ENCODE assay signal across 10 cellular contexts in the genomic region with DNA sequence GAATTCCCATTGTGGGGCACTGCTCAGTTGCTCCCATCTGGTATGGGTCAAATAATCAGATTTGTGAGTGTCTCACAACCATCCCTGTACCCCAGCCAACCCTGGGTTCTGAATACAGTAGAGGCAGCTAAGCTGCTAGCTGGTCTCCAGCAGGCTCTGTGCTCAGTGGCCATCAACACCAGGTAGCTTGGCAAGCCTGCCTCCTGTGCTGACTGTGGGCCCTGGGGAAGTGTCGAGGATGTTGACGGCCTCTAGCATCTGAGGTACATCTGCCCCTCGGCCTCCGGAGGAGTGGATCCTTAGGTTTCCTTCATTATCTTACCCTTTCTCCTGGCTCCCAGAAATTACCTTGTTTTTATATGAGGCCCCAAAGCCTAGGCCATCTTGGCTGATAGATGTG. TPM values are rescaled to one million over a fixed set of nuclear protein-coding genes. Genes with fewer than 3 reads are reported as not detected.
A peak's percentile ranks its signal among the peaks of the same experiment; 100 is the strongest.
DNase-seq lines count a peak whose midpoint lies in the region; ATAC-seq and TF ChIP-seq lines count a peak whose summit lies in the region.
"Had no signal": no experiment of that assay in that cellular context is flagged by ENCODE, and none has a peak within 500 bp of the region (broad histone marks: within the 10 kb centered on the region; RNA-seq: fewer than 3 reads in every experiment).

No MANE protein-coding gene starts in this region.

- H3K4ac ChIP-seq in neuronal stem cell (ENCODE audit: low read length): no peak overlapping the region

- intact Hi-C loops in breast epithelium (cut with DNase I; ENCODE audit: low total_unique reads) (no loop called here), MCF 10A (cut with micrococcal nuclease) (no loop called here), ascending aorta (cut with DNase I) (no loop called here)

- CTCF ChIA-PET in MCF 10A (lab: Yijun Ruan, JAX): no interaction called here

- H3K27ac Mint-ChIP-seq in MCF 10A (ENCODE audit: low read depth, unreplicated experiment): no peak overlapping the region

- H3K27me3 Mint-ChIP-seq in MCF 10A (ENCODE audit: insufficient read depth, unreplicated experiment): no peaks in the 10 kb centered on the region

- POLR2A ChIA-PET in MCF 10A (lab: Yijun Ruan, JAX): interaction anchor here (0.6 to 1.1 kb wide), 2 partner anchors 12 to 231 kb away, joined by 3 to 5 read pairs; no protein-coding TSS in a partner anchor

- BruUV-seq in MCF 10A (replicated peaks; lab: Mats Ljungman, UMichigan): no TSS peak

- DNase-seq in breast epithelium (ENCODE audit: low spot score in 2 of 2) (no peak), MCF 10A (ENCODE audit: unreplicated experiment) (no peak), ascending aorta (ENCODE audit: low spot score in 2 of 2) (no peak), upper lobe of left lung (no peak), neuronal stem cell (ENCODE audit: low spot score) (no peak), amygdala (lab: John Stamatoyannopoulos, UW) (no peak)
- DNase-seq: BE2C, NCI-H510A had no signal

- no peak for TF ChIP-seq EP300 in upper lobe of left lung (IDR thresholded peaks at IDR 0.05)

- H3K9me3 ChIP-seq in breast epithelium (no peaks in the 10 kb centered on the region), ascending aorta (no peaks in the 10 kb centered on the region), muscle layer of duodenum (ENCODE audit: control insufficient read depth in 1 of 2, low read length in 2 of 2) (no peaks in the 10 kb centered on the region), upper lobe of left lung (no peaks in the 10 kb centered on the region), neuronal stem cell (replicated peaks in 1 of 2; ENCODE audit: control insufficient read depth in 2 of 2, insufficient read depth in 1 of 2, low read depth in 1 of 2, low read length in 2 of 2) (no peaks in the 10 kb centered on the region)
- H3K9me3 ChIP-seq: BE2C had no signal

- H3K4me1 Mint-ChIP-seq in MCF 10A (ENCODE audit: insufficient read depth, unreplicated experiment): peaks cover 56% of the 10 kb centered on the region

- H3K18ac ChIP-seq in neuronal stem cell (ENCODE audit: low read length): no peak overlapping the region

- no peak overlapping the region for H2BK120ac ChIP-seq in neuronal stem cell (ENCODE audit: low read depth, low read length)

- WGBS in upper lobe of left lung, 2 donors: 79 to 93% methylated on average over 4 of the region's 4 CpGs
- WGBS in neuronal stem cell (ENCODE audit: extremely low coverage in 2 of 2, insufficient read length in 2 of 2, insufficient replicate concordance in 1 of 2), 2 donors: no CpG with 5 or more reads among the region's 4 CpGs

- H3K36me3 Mint-ChIP-seq in MCF 10A (ENCODE audit: insufficient read depth, unreplicated experiment): peaks cover 7% of the 10 kb centered on the region

- no peak overlapping the region for H2BK15ac ChIP-seq in neuronal stem cell (ENCODE audit: low read length)

- H3K4me3 ChIP-seq in breast epithelium: peak overlapping the region in 1 of 3 donors; percentile 23
- no peak overlapping the region for H3K4me3 ChIP-seq in ascending aorta
- peak overlapping the region; percentile 17 to 35 for H3K4me3 ChIP-seq in muscle layer of duodenum (ENCODE audit: low read depth in 1 of 2, low read length in 2 of 2)
- no peak overlapping the region for H3K4me3 ChIP-seq in upper lobe of left lung
- no peak overlapping the region for H3K4me3 ChIP-seq in neuronal stem cell (ENCODE audit: low read length in 2 of 2)

- no peak overlapping the region for H3K4me3 Mint-ChIP-seq in MCF 10A (ENCODE audit: unreplicated experiment)

- no peak overlapping the region for H3K14ac ChIP-seq in neuronal stem cell (ENCODE audit: low read length)

- no peak overlapping the region for H3K23ac ChIP-seq in neuronal stem cell (ENCODE audit: low read depth, low read length, poor library complexity)

- no peak overlapping the region for H3K9ac ChIP-seq in neuronal stem cell (ENCODE audit: low read depth, low read length, poor library complexity)

- H2BK5ac ChIP-seq in neuronal stem cell (ENCODE audit: low read length): no peak overlapping the region

- no peaks in the 10 kb centered on the region for H3K27me3 ChIP-seq in breast epithelium
- no peaks in the 10 kb centered on the region for H3K27me3 ChIP-seq in ascending aorta
- no peaks in the 10 kb centered on the region for H3K27me3 ChIP-seq in muscle layer of duodenum (ENCODE audit: low read depth, low read length)
- no peaks in the 10 kb centered on the region for H3K27me3 ChIP-seq in upper lobe of left lung
- no peaks in the 10 kb centered on the region for H3K27me3 ChIP-seq in neuronal stem cell (ENCODE audit: control insufficient read depth in 3 of 3, insufficient read depth in 3 of 3, low read depth in 1 of 3, low read length in 3 of 3)
- H3K27me3 ChIP-seq: BE2C had no signal

- peaks cover 9% of the 10 kb centered on the region for H3K79me1 ChIP-seq in neuronal stem cell (ENCODE audit: low read depth, low read length)

- ATAC-seq in upper lobe of left lung (ENCODE audit: low FRiP score in 2 of 2) (no peak), HG03108 (IDR thresholded peaks at IDR 0.05; ENCODE audit: unreplicated experiment) (no peak)

- H4K8ac ChIP-seq in neuronal stem cell (ENCODE audit: low read depth, low read length): no peak overlapping the region

- peaks cover 5 to 23% of the 10 kb centered on the region in 2 donors for H3K4me1 ChIP-seq in breast epithelium
- peaks cover 9 to 27% of the 10 kb centered on the region in 2 donors for H3K4me1 ChIP-seq in ascending aorta
- peaks cover 52% of the 10 kb centered on the region in 2 donors for H3K4me1 ChIP-seq in muscle layer of duodenum (ENCODE audit: control insufficient read depth in 1 of 2, insufficient read depth in 2 of 2, low read length in 2 of 2)
- peaks cover 65 to 98% (median 76%) of the 10 kb centered on the region in 4 donors for H3K4me1 ChIP-seq in upper lobe of left lung
- H3K4me1 ChIP-seq in neuronal stem cell (ENCODE audit: control insufficient read depth in 2 of 2, insufficient read depth in 1 of 2, low read depth in 1 of 2, low read length in 2 of 2): peaks cover 0 to 5% of the 10 kb centered on the region in 2 donors

- H3K4me2 ChIP-seq in neuronal stem cell (ENCODE audit: insufficient read depth, low read length, poor library complexity, severe bottlenecking): no peak overlapping the region

- TF ChIP-seq POLR2A in breast epithelium (IDR thresholded peaks at IDR 0.05) (no peak), upper lobe of left lung (IDR thresholded peaks at IDR 0.05) (no peak)

- TF ChIP-seq CTCF in breast epithelium (IDR thresholded peaks at IDR 0.05) (no peak), MCF 10A (IDR thresholded peaks at IDR 0.05; ENCODE audit: unreplicated experiment) (no peak), ascending aorta (IDR thresholded peaks at IDR 0.05) (no peak), upper lobe of left lung (IDR thresholded peaks at IDR 0.05) (no peak)

- no peak overlapping the region for H4K91ac ChIP-seq in neuronal stem cell (ENCODE audit: low read depth, low read length, poor library complexity)

- H2BK12ac ChIP-seq in neuronal stem cell (ENCODE audit: low read length): no peak overlapping the region

- no peaks in the 10 kb centered on the region for H3K9me3 Mint-ChIP-seq in MCF 10A (ENCODE audit: unreplicated experiment)

- H2AK5ac ChIP-seq in neuronal stem cell (ENCODE audit: low read depth, low read length): no peak overlapping the region

- no peak overlapping the region for H2AFZ ChIP-seq in neuronal stem cell (ENCODE audit: low read length)

- no peaks in the 10 kb centered on the region for H3K36me3 ChIP-seq in breast epithelium
- H3K36me3 ChIP-seq in ascending aorta: no peaks in the 10 kb centered on the region
- H3K36me3 ChIP-seq in muscle layer of duodenum (ENCODE audit: control insufficient read depth in 1 of 2, insufficient read depth in 2 of 2, low read length in 2 of 2): no peaks in the 10 kb centered on the region
- H3K36me3 ChIP-seq in upper lobe of left lung: no peaks in the 10 kb centered on the region
- peaks cover 0 to 66% of the 10 kb centered on the region in 2 donors for H3K36me3 ChIP-seq in neuronal stem cell (replicated peaks in 1 of 2; ENCODE audit: control insufficient read depth in 2 of 2, insufficient read depth in 2 of 2, low read length in 2 of 2)

- peak overlapping the region; percentile 64 to 75 for H3K27ac ChIP-seq in breast epithelium
- H3K27ac ChIP-seq in ascending aorta: peak overlapping the region; percentile 34 to 61
- peak overlapping the region; percentile 93 for H3K27ac ChIP-seq in muscle layer of duodenum (ENCODE audit: low read length)
- peak overlapping the region in 3 of 4 donors; percentile 24 to 72 (median 59) for H3K27ac ChIP-seq in upper lobe of left lung
- no peak overlapping the region for H3K27ac ChIP-seq in neuronal stem cell (replicated peaks; ENCODE audit: low read length)

RNA-seq across cellular contexts. Expression of a gene that starts 13.3 kb away (rescaled TPM):
- total RNA-seq in breast epithelium: 10 to 100 TPM; 35.7 to 52.7 (median 40.8) TPM
- 81.4 and 89.7 TPM in 2 replicates for total RNA-seq in MCF 10A (2022)
- 19.3 TPM for total RNA-seq in ascending aorta
- total RNA-seq in upper lobe of left lung: 10 to 100 TPM; 28.0 to 48.5 (median 43.3) TPM
- polyA plus RNA-seq in neuronal stem cell (2013, experiment 1 of 2): 46.7 TPM
- 48.5 TPM for polyA plus RNA-seq in neuronal stem cell (2013, experiment 2 of 2)

RNA-seq across cellular contexts. Expression of a gene that starts 54.3 kb away (rescaled TPM):
- 10 to 100 TPM; 24.5 to 26.5 (median 24.7) TPM for total RNA-seq in breast epithelium
- 30.7 and 31.3 TPM in 2 replicates for total RNA-seq in MCF 10A (2022)
- 30.9 TPM for total RNA-seq in ascending aorta
- total RNA-seq in upper lobe of left lung: 10 to 100 TPM; 23.7 to 87.0 (median 27.1) TPM
- polyA plus RNA-seq in neuronal stem cell (2013, experiment 1 of 2): 16.2 TPM
- polyA plus RNA-seq in neuronal stem cell (2013, experiment 2 of 2): 15.8 TPM

Comparison
In these comparisons a context has a peak if more than half of its experiments do, and no peak if none do; other contexts are left out.
1. H3K4me3 ChIP-seq: peak in muscle layer of duodenum (2 of 2); none in ascending aorta (0 of 2), upper lobe of left lung (0 of 4) and neuronal stem cell (0 of 2).